ENCODE assay signal across 8 cellular contexts in genomic region chr4:108512615-108513505, GRCh38.
DNase-seq lines count a peak whose midpoint lies in the region; ATAC-seq, FAIRE-seq and TF ChIP-seq lines count a peak whose summit lies in the region.

No MANE protein-coding gene starts in this region.

- no peaks in the 10 kb centered on the region for H3K36me3 ChIP-seq in OCI-LY3 (replicated peaks; ENCODE audit: low read depth, low read length)
- no peaks in the 10 kb centered on the region for H3K36me3 ChIP-seq in keratinocyte (ENCODE audit: control insufficient read depth in 2 of 2, extremely low read depth in 1 of 2, insufficient read depth in 2 of 2, low read length in 2 of 2)

- H3K27me3 ChIP-seq in OCI-LY3 (ENCODE audit: low read depth, low read length) (peaks cover 6% of the 10 kb centered on the region; the same call in 1 of the 2 replicates), keratinocyte (ENCODE audit: control insufficient read depth, extremely low read depth, insufficient read depth, low read length) (peaks cover 5% of the 10 kb centered on the region)

- H3K4me2 ChIP-seq in OCI-LY3 (ENCODE audit: low read length) (no peak overlapping the region), keratinocyte (ENCODE audit: control insufficient read depth, extremely low read depth, insufficient read depth, low read depth, low read length) (no peak overlapping the region)

- H3K27ac Mint-ChIP-seq in activated CD4-positive, alpha-beta memory T cell treated with anti-CD3 and anti-CD28 coated beads for 36 hours = no peak overlapping the region
- H3K27ac Mint-ChIP-seq in activated CD4-positive, alpha-beta memory T cell treated with anti-CD3 and anti-CD28 coated beads, Interleukin-2, amount 10 ng/mL, durations not matched to agents 7 days and 5 days = no peak overlapping the region

- no peaks in the 10 kb centered on the region for H3K79me2 ChIP-seq in OCI-LY3 (ENCODE audit: low read length)
- H3K79me2 ChIP-seq in keratinocyte (ENCODE audit: control insufficient read depth, insufficient read depth, low read length) = no peaks in the 10 kb centered on the region

- H3K4me3 ChIP-seq in OCI-LY3 (ENCODE audit: low read length) = no peak overlapping the region
- H3K4me3 ChIP-seq in keratinocyte (ENCODE audit: control insufficient read depth in 2 of 3, extremely low read depth in 1 of 3, insufficient read depth in 2 of 3, low read depth in 1 of 3, low read length in 3 of 3) = no peak overlapping the region

- ATAC-seq in GM19467 (IDR thresholded peaks at IDR 0.05; ENCODE audit: unreplicated experiment) (no peak), HG02623 (IDR thresholded peaks at IDR 0.05; ENCODE audit: unreplicated experiment) (no peak)

- H2AFZ ChIP-seq in OCI-LY3 (ENCODE audit: low read depth, low read length) (no peak overlapping the region; the same call in 1 of the 2 replicates), keratinocyte (ENCODE audit: control insufficient read depth, low read length) (no peak overlapping the region)

- dilution Hi-C loops in keratinocyte (cut with MboI; ENCODE audit: extremely low pct_ligation_motif_present, low sequenced_read_pairs) = no loop called here

- H3K27me3 Mint-ChIP-seq in activated CD4-positive, alpha-beta memory T cell treated with anti-CD3 and anti-CD28 coated beads for 36 hours = peaks cover 1% of the 10 kb centered on the region
- peaks cover 21% of the 10 kb centered on the region for H3K27me3 Mint-ChIP-seq in activated CD4-positive, alpha-beta memory T cell treated with anti-CD3 and anti-CD28 coated beads, Interleukin-2, amount 10 ng/mL, durations not matched to agents 7 days and 5 days

- DNase-seq in activated CD4-positive, alpha-beta memory T cell treated with anti-CD3 and anti-CD28 coated beads for 36 hours = peak; percentile 50
- no peak for DNase-seq in activated CD4-positive, alpha-beta memory T cell treated with anti-CD3 and anti-CD28 coated beads, Interleukin-2, amount 10 ng/mL, durations not matched to agents 7 days and 5 days
- DNase-seq in amniotic epithelial cell (ENCODE audit: low read depth) = peak; percentile 56
- DNase-seq in keratinocyte (ENCODE audit: low read depth, low spot score) = no peak
- peak; percentile 10 for DNase-seq in stimulated activated CD8-positive, alpha-beta memory T cell treated with anti-CD3 and anti-CD28 coated beads, Interleukin-12 subunit alpha, Interleukin-12 subunit beta, amount 100 ng/mL, for 1 hour (ENCODE audit: low read depth)

- H3K9me3 ChIP-seq in OCI-LY3 (ENCODE audit: insufficient read depth, low read length) (no peaks in the 10 kb centered on the region), keratinocyte (ENCODE audit: control insufficient read depth, low read depth, low read length) (no peaks in the 10 kb centered on the region)

- H4K20me1 ChIP-seq in OCI-LY3 (ENCODE audit: insufficient read depth, low read length) (no peaks in the 10 kb centered on the region), keratinocyte (ENCODE audit: control insufficient read depth, extremely low read depth, insufficient read depth, low read length) (no peaks in the 10 kb centered on the region)

- H3K4me1 ChIP-seq in OCI-LY3 (ENCODE audit: low read length) (no peaks in the 10 kb centered on the region), keratinocyte (ENCODE audit: control insufficient read depth, extremely low read depth, insufficient read depth, low read length) (no peaks in the 10 kb centered on the region)

- H3K4me3 Mint-ChIP-seq in activated CD4-positive, alpha-beta memory T cell treated with anti-CD3 and anti-CD28 coated beads for 36 hours = peak overlapping the region; percentile 40
- no peak overlapping the region for H3K4me3 Mint-ChIP-seq in activated CD4-positive, alpha-beta memory T cell treated with anti-CD3 and anti-CD28 coated beads, Interleukin-2, amount 10 ng/mL, durations not matched to agents 7 days and 5 days

- intact Hi-C loops in activated CD4-positive, alpha-beta memory T cell treated with anti-CD3 and anti-CD28 coated beads for 36 hours (cut with micrococcal nuclease) = no loop called here

- no peak for FAIRE-seq in keratinocyte (lab: Jason Lieb, UNC)

- peaks cover 11% of the 10 kb centered on the region for H3K4me1 Mint-ChIP-seq in activated CD4-positive, alpha-beta memory T cell treated with anti-CD3 and anti-CD28 coated beads for 36 hours (ENCODE audit: low read depth)
- peaks cover 5% of the 10 kb centered on the region for H3K4me1 Mint-ChIP-seq in activated CD4-positive, alpha-beta memory T cell treated with anti-CD3 and anti-CD28 coated beads, Interleukin-2, amount 10 ng/mL, durations not matched to agents 7 days and 5 days

- peaks cover 2% of the 10 kb centered on the region for H3K9me3 Mint-ChIP-seq in activated CD4-positive, alpha-beta memory T cell treated with anti-CD3 and anti-CD28 coated beads for 36 hours
- H3K9me3 Mint-ChIP-seq in activated CD4-positive, alpha-beta memory T cell treated with anti-CD3 and anti-CD28 coated beads, Interleukin-2, amount 10 ng/mL, durations not matched to agents 7 days and 5 days = no peaks in the 10 kb centered on the region

- no peaks in the 10 kb centered on the region for H3K36me3 Mint-ChIP-seq in activated CD4-positive, alpha-beta memory T cell treated with anti-CD3 and anti-CD28 coated beads for 36 hours
- H3K36me3 Mint-ChIP-seq in activated CD4-positive, alpha-beta memory T cell treated with anti-CD3 and anti-CD28 coated beads, Interleukin-2, amount 10 ng/mL, durations not matched to agents 7 days and 5 days (ENCODE audit: low read depth) = no peaks in the 10 kb centered on the region

- no peak overlapping the region for H3K9ac ChIP-seq in OCI-LY3 (ENCODE audit: low read length)
- H3K9ac ChIP-seq in keratinocyte (ENCODE audit: control insufficient read depth, extremely low read depth, insufficient read depth, low read length) = no peak overlapping the region

- POLR2A ChIA-PET in activated CD4-positive, alpha-beta memory T cell treated with anti-CD3 and anti-CD28 coated beads for 36 hours (lab: Charles Lee) = no interaction called here
- POLR2A ChIA-PET in activated CD4-positive, alpha-beta memory T cell treated with anti-CD3 and anti-CD28 coated beads, Interleukin-2, amount 10 ng/mL, durations not matched to agents 7 days and 5 days (lab: Charles Lee) = no interaction called here

- CTCF ChIA-PET in activated CD4-positive, alpha-beta memory T cell treated with anti-CD3 and anti-CD28 coated beads for 36 hours (lab: Charles Lee) = interaction anchor here (1.0 to 1.2 kb wide), 4 partner anchors 28 to 494 kb away, joined by 3 to 6 read pairs (median 4); no protein-coding TSS in a partner anchor
- CTCF ChIA-PET in activated CD4-positive, alpha-beta memory T cell treated with anti-CD3 and anti-CD28 coated beads, Interleukin-2, amount 10 ng/mL, durations not matched to agents 7 days and 5 days (lab: Charles Lee) = interaction anchor here (0.7 to 1.6 kb wide), 3 partner anchors 60 to 494 kb away, joined by 3 to 6 read pairs (median 3); no protein-coding TSS in a partner anchor

- TF ChIP-seq CTCF in OCI-LY3 (IDR thresholded peaks at IDR 0.05; ENCODE audit: low read depth, low read length) (peak; percentile 19; the same call in 1 of the 2 replicates), keratinocyte (optimal IDR thresholded peaks at IDR 0.05 in 1 of 3, IDR thresholded peaks at IDR 0.05 in 1 of 3, conservative IDR thresholded peaks at IDR 0.05 in 1 of 3; ENCODE audit: extremely low read depth in 1 of 3, insufficient read depth in 2 of 3, low read length in 3 of 3) (peak in 2 of 3 experiments; percentile 16 to 41)

- H3K27ac ChIP-seq in OCI-LY3 (ENCODE audit: low read length) (no peak overlapping the region), keratinocyte (ENCODE audit: control insufficient read depth, insufficient read depth, low read length) (no peak overlapping the region)

- no peaks in the 10 kb centered on the region for H3K9me1 ChIP-seq in keratinocyte (ENCODE audit: control insufficient read depth, extremely low read depth, insufficient read depth, low read length)

Comparison
In these comparisons a context has a peak if more than half of its experiments do, and no peak if none do; other contexts are left out.
1. DNase-seq: peak in activated CD4-positive, alpha-beta memory T cell treated with anti-CD3 and anti-CD28 coated beads for 36 hours (single experiment), amniotic epithelial cell (single experiment) and stimulated activated CD8-positive, alpha-beta memory T cell treated with anti-CD3 and anti-CD28 coated beads, Interleukin-12 subunit alpha, Interleukin-12 subunit beta, amount 100 ng/mL, for 1 hour (single experiment); none in activated CD4-positive, alpha-beta memory T cell treated with anti-CD3 and anti-CD28 coated beads, Interleukin-2, amount 10 ng/mL, durations not matched to agents 7 days and 5 days (single experiment) and keratinocyte (single experiment).